ENCODE assay signal across 8 cellular contexts in the genomic region with DNA sequence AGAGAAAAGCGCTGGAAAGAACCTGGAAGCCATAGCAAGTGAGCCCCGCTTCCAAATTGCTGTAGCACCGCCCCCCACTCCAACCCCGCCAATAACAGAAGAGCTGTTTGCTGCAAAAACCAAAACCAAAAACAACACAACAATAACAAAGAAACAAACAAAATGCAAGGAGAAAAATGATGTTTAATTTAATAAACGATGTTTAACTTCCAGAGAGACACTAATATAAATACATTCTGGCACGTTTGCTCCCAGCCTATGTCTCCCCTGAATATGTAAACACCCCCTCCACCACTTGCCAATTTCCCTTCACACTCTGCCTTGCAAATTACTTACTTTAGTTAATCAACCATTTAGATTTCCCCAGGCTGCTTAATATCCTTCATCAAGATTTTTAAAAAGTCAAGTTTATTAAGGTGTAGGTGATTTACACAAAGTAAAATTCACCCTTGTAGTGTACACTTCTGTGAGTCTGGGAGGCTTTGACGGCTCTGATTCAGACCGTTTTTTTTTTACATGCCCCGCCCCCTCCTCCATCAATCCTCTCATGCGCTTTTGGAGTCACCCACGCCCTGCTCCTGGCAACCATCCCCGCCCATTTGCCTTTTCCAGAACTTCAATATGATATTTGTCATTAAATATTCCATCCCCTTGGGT. TPM values are rescaled to one million over a fixed set of nuclear protein-coding genes. Genes with fewer than 3 reads are reported as not detected.
DNase-seq lines count a peak whose midpoint lies in the region; ATAC-seq and TF ChIP-seq lines count a peak whose summit lies in the region.

No MANE protein-coding gene starts in this region.

- H3K9me3 ChIP-seq in tibial artery = no peaks in the 10 kb centered on the region

- H3K36me3 Mint-ChIP-seq in activated CD4-positive, alpha-beta T cell treated with anti-CD3 and anti-CD28 coated beads, Interleukin-2, amount 10 ng/mL, durations not matched to agents 24 days and 14 days (ENCODE audit: low read depth) = peaks cover 3% of the 10 kb centered on the region
- no peaks in the 10 kb centered on the region for H3K36me3 Mint-ChIP-seq in mesothelial cell of epicardium

- peak overlapping the region; percentile 96 for H3K4me3 Mint-ChIP-seq in activated CD4-positive, alpha-beta T cell treated with anti-CD3 and anti-CD28 coated beads, Interleukin-2, amount 10 ng/mL, durations not matched to agents 24 days and 14 days
- H3K4me3 Mint-ChIP-seq in mesothelial cell of epicardium = peak overlapping the region; percentile 70

- H3K36me3 ChIP-seq in tibial artery = peaks cover 0 to 16% (median 0%) of the 10 kb centered on the region in 3 donors

- H3K4me3 ChIP-seq in epithelial cell of proximal tubule (ENCODE audit: low read depth, low read length) (peak overlapping the region; percentile 75), tibial artery (peak overlapping the region; percentile 53 to 57)

- H3K27me3 ChIP-seq in tibial artery = peaks cover 0 to 5% of the 10 kb centered on the region in 2 donors

- peak; percentile 20 to 81 (median 68) for DNase-seq in NCI-H1417 (lab: John Stamatoyannopoulos, UW)
- no peak for DNase-seq in NCI-H1417 treated with DMSO at 0.1 percent for 48 hours (lab: John Stamatoyannopoulos, UW)
- peak; percentile 72 for DNase-seq in NCI-H1105 treated with DMSO at 0.1 percent for 48 hours (lab: John Stamatoyannopoulos, UW)
- DNase-seq in activated CD4-positive, alpha-beta T cell treated with anti-CD3 and anti-CD28 coated beads, Interleukin-2, amount 10 ng/mL, durations not matched to agents 24 days and 14 days = peak; percentile 86
- DNase-seq in epithelial cell of proximal tubule (ENCODE audit: low read depth) = no peak
- no peak for DNase-seq in mesothelial cell of epicardium (ENCODE audit: low spot score in 2 of 2, unreplicated experiment in 2 of 2)
- peak in 1 of 2 donors; percentile 54 for DNase-seq in tibial artery

- peaks cover 0 to 21% (median 16%) of the 10 kb centered on the region in 4 donors for H3K4me1 ChIP-seq in tibial artery

- H3K4me1 Mint-ChIP-seq in activated CD4-positive, alpha-beta T cell treated with anti-CD3 and anti-CD28 coated beads, Interleukin-2, amount 10 ng/mL, durations not matched to agents 24 days and 14 days = peaks cover 24% of the 10 kb centered on the region
- peaks cover 16% of the 10 kb centered on the region for H3K4me1 Mint-ChIP-seq in mesothelial cell of epicardium

- TF ChIP-seq CTCF in epithelial cell of proximal tubule (conservative IDR thresholded peaks at IDR 0.05; ENCODE audit: low read depth, low read length) (no peak), mesothelial cell of epicardium (IDR thresholded peaks at IDR 0.05; ENCODE audit: unreplicated experiment) (no peak), tibial artery (IDR thresholded peaks at IDR 0.05) (no peak)

- H3K9me3 Mint-ChIP-seq in activated CD4-positive, alpha-beta T cell treated with anti-CD3 and anti-CD28 coated beads, Interleukin-2, amount 10 ng/mL, durations not matched to agents 24 days and 14 days = no peaks in the 10 kb centered on the region
- H3K9me3 Mint-ChIP-seq in mesothelial cell of epicardium = peaks cover under 1% of the 10 kb centered on the region

- H3K27me3 Mint-ChIP-seq in activated CD4-positive, alpha-beta T cell treated with anti-CD3 and anti-CD28 coated beads, Interleukin-2, amount 10 ng/mL, durations not matched to agents 24 days and 14 days = peaks cover 26% of the 10 kb centered on the region
- peaks cover 15% of the 10 kb centered on the region for H3K27me3 Mint-ChIP-seq in mesothelial cell of epicardium (ENCODE audit: low read depth)

- H3K27ac ChIP-seq in tibial artery = peak overlapping the region; percentile 75 to 78

- no peak for ATAC-seq in GM18907 (IDR thresholded peaks at IDR 0.05; ENCODE audit: unreplicated experiment)

- H3K27ac Mint-ChIP-seq in activated CD4-positive, alpha-beta T cell treated with anti-CD3 and anti-CD28 coated beads, Interleukin-2, amount 10 ng/mL, durations not matched to agents 24 days and 14 days = peak overlapping the region; percentile 71
- no peak overlapping the region for H3K27ac Mint-ChIP-seq in mesothelial cell of epicardium

- intact Hi-C loops in activated CD4-positive, alpha-beta T cell treated with anti-CD3 and anti-CD28 coated beads, Interleukin-2, amount 10 ng/mL, durations not matched to agents 24 days and 14 days (cut with micrococcal nuclease) = loop anchor here (1.0 to 5.0 kb wide), 5 partner anchors 44 to 357 kb away; a partner anchor contains a TSS
- intact Hi-C loops in tibial artery (cut with DNase I; ENCODE audit: low total_unique reads) = loop anchor here (10.0 kb wide), 1 partner anchor 185 kb away; no protein-coding TSS in a partner anchor

RNA-seq across cellular contexts. Expression of a gene that starts 0.5 kb away (rescaled TPM):
- 37.3 and 38.8 TPM in 2 replicates for total RNA-seq in activated CD4-positive, alpha-beta T cell treated with anti-CD3 and anti-CD28 coated beads, Interleukin-2, amount 10 ng/mL, durations not matched to agents 24 days and 14 days
- 112 and 139 TPM in 2 replicates for total RNA-seq in epithelial cell of proximal tubule
- 28.5 to 36.2 TPM (median 35.8 TPM) in 3 replicates for total RNA-seq in mesothelial cell of epicardium

RNA-seq across cellular contexts. Expression of a gene that starts 19.4 kb away (rescaled TPM):
- 66.9 and 67.3 TPM in 2 replicates for total RNA-seq in activated CD4-positive, alpha-beta T cell treated with anti-CD3 and anti-CD28 coated beads, Interleukin-2, amount 10 ng/mL, durations not matched to agents 24 days and 14 days
- not detected in 2 replicates for total RNA-seq in epithelial cell of proximal tubule
- 6.1 to 9.4 TPM (median 8.0 TPM) in 3 replicates for total RNA-seq in mesothelial cell of epicardium

RNA-seq across cellular contexts. Expression of a gene that starts 44.2 kb away (rescaled TPM):
- total RNA-seq in activated CD4-positive, alpha-beta T cell treated with anti-CD3 and anti-CD28 coated beads, Interleukin-2, amount 10 ng/mL, durations not matched to agents 24 days and 14 days = 2.7 and 3.1 TPM in 2 replicates
- total RNA-seq in epithelial cell of proximal tubule = 0.29 and 1.7 TPM in 2 replicates
- 0.29 to 0.64 TPM (median 0.54 TPM) in 3 replicates for total RNA-seq in mesothelial cell of epicardium

RNA-seq across cellular contexts. Expression of a gene that starts 48.8 kb away (rescaled TPM):
- total RNA-seq in activated CD4-positive, alpha-beta T cell treated with anti-CD3 and anti-CD28 coated beads, Interleukin-2, amount 10 ng/mL, durations not matched to agents 24 days and 14 days = 24.0 and 28.0 TPM in 2 replicates
- total RNA-seq in epithelial cell of proximal tubule (15.2 and 40.2 TPM in 2 replicates), mesothelial cell of epicardium (31.3 to 33.9 TPM (median 33.1 TPM) in 3 replicates)

RNA-seq across cellular contexts. Expression of a gene that starts 48.9 kb away (rescaled TPM):
- 262 and 286 TPM in 2 replicates for total RNA-seq in activated CD4-positive, alpha-beta T cell treated with anti-CD3 and anti-CD28 coated beads, Interleukin-2, amount 10 ng/mL, durations not matched to agents 24 days and 14 days
- 121 and 150 TPM in 2 replicates for total RNA-seq in epithelial cell of proximal tubule
- 151 to 159 TPM (median 157 TPM) in 3 replicates for total RNA-seq in mesothelial cell of epicardium

Comparison
In these comparisons a context has a peak if more than half of its experiments do, and no peak if none do; other contexts are left out.
1. DNase-seq: peak in NCI-H1417 (3 of 3), NCI-H1105 treated with DMSO at 0.1 percent for 48 hours (single experiment) and activated CD4-positive, alpha-beta T cell treated with anti-CD3 and anti-CD28 coated beads, Interleukin-2, amount 10 ng/mL, durations not matched to agents 24 days and 14 days (single experiment); none in NCI-H1417 treated with DMSO at 0.1 percent for 48 hours (single experiment), epithelial cell of proximal tubule (single experiment) and mesothelial cell of epicardium (0 of 2).